17 cellular contexts compared by ENCODE assay signal in genomic region chr22:20459862-20460261, GRCh38. TPM values are rescaled to one million over a fixed set of nuclear protein-coding genes. Genes with fewer than 3 reads are reported as not detected.
A peak's percentile ranks its signal among the peaks of the same experiment; 100 is the strongest.
DNase-seq lines count a peak whose midpoint lies in the region; ATAC-seq and TF ChIP-seq lines count a peak whose summit lies in the region.
"Had no signal": no experiment of that assay in that cellular context is flagged by ENCODE, and none has a peak within 500 bp of the region (broad histone marks: within the 10 kb centered on the region; RNA-seq: fewer than 3 reads in every experiment).

No MANE protein-coding gene starts in this region.

- ATAC-seq in activated T-helper 17 cell treated with anti-CD3 and anti-CD28 coated beads, Interleukin-2, amount 50 U/mL, for 72 hours (replicated peaks), result no peak
- ATAC-seq in WTC11, result no peak
- ATAC-seq: HCT116 had no signal

- DNase-seq in activated CD4-positive, alpha-beta T cell treated with anti-CD3 and anti-CD28 coated beads, Interleukin-2, amount 10 ng/mL, durations not matched to agents 7 days and 5 days, result no peak
- DNase-seq in activated CD4-positive, alpha-beta T cell treated with anti-CD3 and anti-CD28 coated beads for 48 hours, result no peak
- DNase-seq in mesenchymal stem cell (no peak), posterior vena cava (ENCODE audit: low spot score) (peak; percentile 61), NAMALWA (ENCODE audit: low spot score) (no peak), WTC11 (ENCODE audit: low spot score) (no peak)
- no peak for DNase-seq in stimulated activated naive CD4-positive, alpha-beta T cell (lab: John Stamatoyannopoulos, UW)
- DNase-seq: 8988T; Caco-2; NCI-H1105 treated with DMSO at 0.1 percent for 48 hours; NCI-H1694; NK-92 treated with Interleukin-12 subunit alpha and Interleukin-12 subunit beta, amount 100 ng/mL, for 24 hours; RPMI8226 had no signal

- peak overlapping the region; percentile 35 for H4K8ac ChIP-seq in mesenchymal stem cell (ENCODE audit: low read length)

- H3K27ac Mint-ChIP-seq in activated CD4-positive, alpha-beta T cell treated with anti-CD3 and anti-CD28 coated beads, Interleukin-2, amount 10 ng/mL, durations not matched to agents 7 days and 5 days, result peak overlapping the region; percentile 26
- peak overlapping the region; percentile 7 for H3K27ac Mint-ChIP-seq in activated T-helper 17 cell treated with anti-CD3 and anti-CD28 coated beads, Interleukin-2, amount 50 U/mL, for 72 hours
- H3K27ac Mint-ChIP-seq in WTC11, result no peak overlapping the region
- H3K27ac Mint-ChIP-seq: GM23338 had no signal

- no peak overlapping the region for H3K4ac ChIP-seq in mesenchymal stem cell (ENCODE audit: low read depth in 1 of 2, low read length in 2 of 2)

- peaks cover 10% of the 10 kb centered on the region for H3K4me1 ChIP-seq in mesenchymal stem cell (ENCODE audit: control insufficient read depth, insufficient read depth, low read depth, low read length)
- H3K4me1 ChIP-seq: Caco-2 had no signal

- no peak overlapping the region for H3K18ac ChIP-seq in mesenchymal stem cell (ENCODE audit: low read depth in 1 of 2, low read length in 2 of 2)

- H3K36me3 ChIP-seq in mesenchymal stem cell (ENCODE audit: control insufficient read depth in 1 of 2, insufficient read depth in 2 of 2, low read depth in 1 of 2, low read length in 2 of 2), result peaks cover 29 to 71% of the 10 kb centered on the region in 2 experiments

- H4K91ac ChIP-seq in mesenchymal stem cell (ENCODE audit: low read length), result no peak overlapping the region

- no peak overlapping the region for H3K9ac ChIP-seq in mesenchymal stem cell (ENCODE audit: low read length)

- H3K79me1 ChIP-seq in mesenchymal stem cell (replicated peaks; ENCODE audit: low read length, poor library complexity, severe bottlenecking), result no peaks in the 10 kb centered on the region

- H3K36me3 Mint-ChIP-seq in activated CD4-positive, alpha-beta T cell treated with anti-CD3 and anti-CD28 coated beads, Interleukin-2, amount 10 ng/mL, durations not matched to agents 7 days and 5 days (ENCODE audit: low read depth), result peaks cover 62% of the 10 kb centered on the region
- H3K36me3 Mint-ChIP-seq in activated T-helper 17 cell treated with anti-CD3 and anti-CD28 coated beads, Interleukin-2, amount 50 U/mL, for 72 hours (ENCODE audit: low read depth), result peaks cover 19% of the 10 kb centered on the region
- no peaks in the 10 kb centered on the region for H3K36me3 Mint-ChIP-seq in WTC11

- H3K27me3 Mint-ChIP-seq in activated CD4-positive, alpha-beta T cell treated with anti-CD3 and anti-CD28 coated beads, Interleukin-2, amount 10 ng/mL, durations not matched to agents 7 days and 5 days, result no peaks in the 10 kb centered on the region
- H3K27me3 Mint-ChIP-seq in activated T-helper 17 cell treated with anti-CD3 and anti-CD28 coated beads, Interleukin-2, amount 50 U/mL, for 72 hours, result no peaks in the 10 kb centered on the region
- no peaks in the 10 kb centered on the region for H3K27me3 Mint-ChIP-seq in WTC11 (ENCODE audit: low read depth)

- H3K27me3 ChIP-seq in mesenchymal stem cell (ENCODE audit: control insufficient read depth in 1 of 2, insufficient read depth in 1 of 2, low read length in 2 of 2), result no peaks in the 10 kb centered on the region

- no peaks in the 10 kb centered on the region for H3K9me3 ChIP-seq in mesenchymal stem cell (ENCODE audit: control insufficient read depth, low read length)
- H3K9me3 ChIP-seq: Caco-2 had no signal

- CTCF ChIA-PET in activated CD4-positive, alpha-beta T cell treated with anti-CD3 and anti-CD28 coated beads, Interleukin-2, amount 10 ng/mL, durations not matched to agents 7 days and 5 days (lab: Charles Lee), result no interaction called here
- CTCF ChIA-PET in WTC11 (lab: Charles Lee), result interaction anchor here (0.6 to 1.2 kb wide), 3 partner anchors 21 to 303 kb away, joined by 3 to 7 read pairs (median 3); no protein-coding TSS in a partner anchor

- intact Hi-C loops in posterior vena cava (cut with DNase I), result loop anchor here in 1 of 2 donors (10.0 kb wide), 1 partner anchor 55 kb away; no protein-coding TSS in a partner anchor

- H3K27ac ChIP-seq in mesenchymal stem cell (ENCODE audit: low read length, poor library complexity, severe bottlenecking), result no peak overlapping the region

- no peak overlapping the region for H3K4me3 Mint-ChIP-seq in activated CD4-positive, alpha-beta T cell treated with anti-CD3 and anti-CD28 coated beads, Interleukin-2, amount 10 ng/mL, durations not matched to agents 7 days and 5 days
- H3K4me3 Mint-ChIP-seq in activated T-helper 17 cell treated with anti-CD3 and anti-CD28 coated beads, Interleukin-2, amount 50 U/mL, for 72 hours, result no peak overlapping the region
- no peak overlapping the region for H3K4me3 Mint-ChIP-seq in WTC11
- H3K4me3 Mint-ChIP-seq: CD14-positive monocyte, GM23338 had no signal

- H3K14ac ChIP-seq in mesenchymal stem cell (ENCODE audit: low read length in 2 of 2), result no peak overlapping the region

- H2AK5ac ChIP-seq in mesenchymal stem cell (ENCODE audit: low read length, severe bottlenecking), result no peak overlapping the region

- WGBS in mesenchymal stem cell, result 99% methylated on average over 4 of the region's 4 CpGs

- H3K23ac ChIP-seq in mesenchymal stem cell (ENCODE audit: low read length in 2 of 2), result no peak overlapping the region

- H3K4me2 ChIP-seq in mesenchymal stem cell (ENCODE audit: low read length, poor library complexity, severe bottlenecking), result no peak overlapping the region
- H3K4me2 ChIP-seq: GM23338 had no signal

- H3K4me1 Mint-ChIP-seq in activated CD4-positive, alpha-beta T cell treated with anti-CD3 and anti-CD28 coated beads, Interleukin-2, amount 10 ng/mL, durations not matched to agents 7 days and 5 days, result peaks cover 53% of the 10 kb centered on the region
- peaks cover 31% of the 10 kb centered on the region for H3K4me1 Mint-ChIP-seq in activated T-helper 17 cell treated with anti-CD3 and anti-CD28 coated beads, Interleukin-2, amount 50 U/mL, for 72 hours
- peaks cover 30% of the 10 kb centered on the region for H3K4me1 Mint-ChIP-seq in WTC11

- no peaks in the 10 kb centered on the region for H3K9me3 Mint-ChIP-seq in activated CD4-positive, alpha-beta T cell treated with anti-CD3 and anti-CD28 coated beads, Interleukin-2, amount 10 ng/mL, durations not matched to agents 7 days and 5 days
- H3K9me3 Mint-ChIP-seq in activated T-helper 17 cell treated with anti-CD3 and anti-CD28 coated beads, Interleukin-2, amount 50 U/mL, for 72 hours, result no peaks in the 10 kb centered on the region
- no peaks in the 10 kb centered on the region for H3K9me3 Mint-ChIP-seq in WTC11
- H3K9me3 Mint-ChIP-seq: CD14-positive monocyte, GM23338 had no signal

- no peak overlapping the region for H2AFZ ChIP-seq in mesenchymal stem cell (ENCODE audit: low read depth, low read length)
- H2AFZ ChIP-seq: GM23338 had no signal

- TF ChIP-seq CTCF in WTC11 (IDR thresholded peaks at IDR 0.05), result no peak

- H2BK5ac ChIP-seq in mesenchymal stem cell (ENCODE audit: low read depth, low read length, poor library complexity, severe bottlenecking), result no peak overlapping the region

- no peak overlapping the region for H2BK15ac ChIP-seq in mesenchymal stem cell (ENCODE audit: low read depth, poor library complexity, severe bottlenecking)

- no peak overlapping the region for H2BK120ac ChIP-seq in mesenchymal stem cell (ENCODE audit: low read depth, low read length)

- H3K4me3 ChIP-seq in mesenchymal stem cell (ENCODE audit: insufficient read depth in 1 of 2, low read depth in 1 of 2, low read length in 2 of 2), result no peak overlapping the region
- H3K4me3 ChIP-seq: GM23338 had no signal

- POLR2A ChIA-PET in activated CD4-positive, alpha-beta T cell treated with anti-CD3 and anti-CD28 coated beads, Interleukin-2, amount 10 ng/mL, durations not matched to agents 7 days and 5 days (lab: Charles Lee), result no interaction called here
- POLR2A ChIA-PET in WTC11 (lab: Charles Lee), result no interaction called here

- no peak overlapping the region for H2BK12ac ChIP-seq in mesenchymal stem cell (ENCODE audit: low read length in 2 of 2)

TF ChIP-seq in WTC11, 78 proteins besides CTCF, POLR2A, EP300 and RAD21:
- TF ChIP-seq ZNF121 (CRISPR knock-in tag; IDR thresholded peaks at IDR 0.05), result no peak
- no peak for TF ChIP-seq MAX (CRISPR knock-in tag; IDR thresholded peaks at IDR 0.05)
- TF ChIP-seq TP53 (CRISPR knock-in tag; IDR thresholded peaks at IDR 0.05), result no peak
- TF ChIP-seq MXD4 (CRISPR knock-in tag; IDR thresholded peaks at IDR 0.05; ENCODE audit: borderline replicate concordance), result no peak

RNA-seq across cellular contexts. Expression of gene SCARF2, which starts 22.2 kb away (rescaled TPM):
- 1 to 10 TPM; 1.1 to 1.2 TPM for total RNA-seq in activated CD4-positive, alpha-beta T cell treated with anti-CD3 and anti-CD28 coated beads, Interleukin-2, amount 10 ng/mL, durations not matched to agents 7 days and 5 days
- total RNA-seq in activated T-helper 17 cell treated with anti-CD3 and anti-CD28 coated beads, Interleukin-2, amount 50 U/mL, for 72 hours, result 1 to 10 TPM in 1 of 2 donors, under 1 TPM in 1; 0.43 to 1.5 TPM
- polyA plus RNA-seq in mesenchymal stem cell (2013, experiment 1 of 2), result 23.7 TPM
- 24.0 TPM for polyA plus RNA-seq in mesenchymal stem cell (2013, experiment 2 of 2)
- total RNA-seq in posterior vena cava (10 to 100 TPM; 18.6 to 26.7 TPM), WTC11 (2021) (17.4 to 26.3 TPM (median 17.5 TPM) in 3 replicates)

RNA-seq across cellular contexts. Expression of gene KLHL22, which starts 35.7 kb away (rescaled TPM):
- total RNA-seq in activated CD4-positive, alpha-beta T cell treated with anti-CD3 and anti-CD28 coated beads, Interleukin-2, amount 10 ng/mL, durations not matched to agents 7 days and 5 days, result 10 to 100 TPM; 38.7 to 40.1 TPM
- total RNA-seq in activated T-helper 17 cell treated with anti-CD3 and anti-CD28 coated beads, Interleukin-2, amount 50 U/mL, for 72 hours, result 10 to 100 TPM; 19.3 to 22.4 TPM
- 10.8 TPM for polyA plus RNA-seq in mesenchymal stem cell (2013, experiment 1 of 2)
- 10.8 TPM for polyA plus RNA-seq in mesenchymal stem cell (2013, experiment 2 of 2)
- total RNA-seq in posterior vena cava, result 10 to 100 TPM; 16.3 to 20.0 TPM
- 9.9 to 15.7 TPM (median 12.1 TPM) in 3 replicates for total RNA-seq in WTC11 (2021)

RNA-seq across cellular contexts. Expression of gene MED15, which starts 47.5 kb away (rescaled TPM):
- total RNA-seq in activated CD4-positive, alpha-beta T cell treated with anti-CD3 and anti-CD28 coated beads, Interleukin-2, amount 10 ng/mL, durations not matched to agents 7 days and 5 days, result 100 to 1,000 TPM; 141 to 182 TPM
- 100 to 1,000 TPM; 115 to 118 TPM for total RNA-seq in activated T-helper 17 cell treated with anti-CD3 and anti-CD28 coated beads, Interleukin-2, amount 50 U/mL, for 72 hours
- polyA plus RNA-seq in mesenchymal stem cell (2013, experiment 1 of 2), result 63.2 TPM
- polyA plus RNA-seq in mesenchymal stem cell (2013, experiment 2 of 2), result 60.2 TPM
- 10 to 100 TPM; 75.9 to 80.5 TPM for total RNA-seq in posterior vena cava
- 60.9 to 67.7 TPM (median 62.6 TPM) in 3 replicates for total RNA-seq in WTC11 (2021)
